In the genomic region with DNA sequence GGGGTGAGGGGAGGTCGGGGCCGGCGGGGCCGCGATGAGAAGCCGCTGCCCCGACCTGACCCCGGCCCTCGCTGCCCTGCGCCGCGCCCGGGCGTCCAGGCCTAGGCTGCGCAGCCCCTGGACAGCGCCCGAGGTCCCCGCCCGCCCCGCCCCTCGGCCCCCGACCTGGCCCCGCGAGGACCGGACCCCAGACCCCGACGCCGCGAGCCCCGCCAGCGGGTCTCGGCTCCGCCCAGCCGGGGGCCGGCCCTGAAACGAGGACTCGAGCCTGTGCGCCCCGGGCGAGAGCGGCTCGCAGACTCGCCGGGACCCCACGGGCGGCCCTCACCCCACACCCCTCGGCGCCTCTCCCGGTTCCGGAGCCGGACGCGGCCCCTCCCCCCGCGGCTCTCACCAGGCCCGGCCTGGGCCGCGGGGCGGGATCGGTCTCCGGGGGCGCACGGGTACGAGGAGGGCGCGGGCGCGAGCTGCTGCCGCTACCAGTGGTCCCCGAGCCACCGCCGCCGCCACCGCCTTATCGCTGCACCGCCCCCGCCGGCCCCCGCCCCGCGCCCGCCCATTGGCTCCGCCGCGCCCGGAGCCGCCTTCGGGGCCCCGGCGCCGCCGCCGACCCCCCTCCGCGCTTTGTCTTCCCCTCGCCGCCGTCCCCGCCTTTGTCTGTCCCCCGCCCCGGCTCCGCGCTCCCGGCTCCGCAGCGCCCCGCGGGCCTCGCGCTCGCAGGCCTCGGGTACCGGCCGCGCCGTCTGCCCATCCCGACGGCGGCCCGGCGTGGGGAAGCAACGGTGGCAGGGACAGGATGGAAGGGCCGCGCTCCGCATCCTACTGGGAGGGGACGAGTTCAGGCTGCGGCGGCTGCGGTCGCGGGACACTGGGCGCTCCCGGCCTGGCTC, we compare ENCODE assay signal across 8 cellular contexts. TPM values are rescaled to one million over a fixed set of nuclear protein-coding genes. Genes with fewer than 3 reads are reported as not detected.
A peak's percentile ranks its signal among the peaks of the same experiment; 100 is the strongest.
DNase-seq lines count a peak whose midpoint lies in the region; ATAC-seq and TF ChIP-seq lines count a peak whose summit lies in the region.

A gene (minus strand): TSS at position 488 of the 890 bp plus-strand sequence. CDS start 827 bp downstream, outside the sequence.

- POLR2A ChIA-PET in naive thymus-derived CD8-positive, alpha-beta T cell (lab: Charles Lee): interaction anchor here (0.6 to 15.3 kb wide), 13 partner anchors 10 to 806 kb away, joined by 3 to 1071 read pairs (median 26); a partner anchor contains a TSS

- peak; percentile 2 for TF ChIP-seq CTCF in GM12864 (IDR thresholded peaks at IDR 0.05; ENCODE audit: low read depth, low read length, missing control alignments)

- H3K27ac Mint-ChIP-seq in naive thymus-derived CD8-positive, alpha-beta T cell: peak within 1 kb of the TSS; percentile 96 to 99 (median 99)

- TF ChIP-seq POLR2A in erythroblast (IDR thresholded peaks at IDR 0.05; ENCODE audit: low read length): no peak

- H3K36me3 Mint-ChIP-seq in naive thymus-derived CD8-positive, alpha-beta T cell: peaks cover 0 to 59% (median 17%) of the 10 kb centered on the region in 3 donors

- peak; percentile 21 for ATAC-seq in HG02970 (IDR thresholded peaks at IDR 0.05; ENCODE audit: low FRiP score, unreplicated experiment)
- peak; percentile 36 to 38 for ATAC-seq in naive thymus-derived CD8-positive, alpha-beta T cell
- ATAC-seq in stimulated activated naive CD8-positive, alpha-beta T cell treated with anti-CD3 and anti-CD28 coated beads, Interleukin-15, Interleukin-2, amounts not matched to agents 100 U/mL and 50 U/mL, for 24 hours: peak; percentile 20
- ATAC-seq in GM21360 (IDR thresholded peaks at IDR 0.05; ENCODE audit: unreplicated experiment): no peak

- DNase-seq in GM12864 (ENCODE audit: low read depth): no peak
- peak; percentile 55 for DNase-seq in NCI-H774 (lab: John Stamatoyannopoulos, UW)
- DNase-seq in activated CD8-positive, alpha-beta memory T cell treated with anti-CD3 and anti-CD28 coated beads, Interleukin-2, amount 50 U/mL, for 4 hours: peak; percentile 91
- DNase-seq in erythroblast (lab: John Stamatoyannopoulos, UW): peak; percentile 61 to 68
- peak; percentile 81 to 94 (median 88) for DNase-seq in naive thymus-derived CD8-positive, alpha-beta T cell
- peak; percentile 86 for DNase-seq in stimulated activated naive CD8-positive, alpha-beta T cell treated with anti-CD3 and anti-CD28 coated beads, Interleukin-15, Interleukin-2, amounts not matched to agents 100 U/mL and 50 U/mL, for 24 hours

- H3K4me3 Mint-ChIP-seq in naive thymus-derived CD8-positive, alpha-beta T cell: peak within 1 kb of the TSS; percentile 90 to 100 (median 96)

- H3K9me3 Mint-ChIP-seq in naive thymus-derived CD8-positive, alpha-beta T cell: peaks cover 0 to 5% (median 0%) of the 10 kb centered on the region in 9 donors

- H3K27me3 Mint-ChIP-seq in naive thymus-derived CD8-positive, alpha-beta T cell: no peaks in the 10 kb centered on the region

- peak within 1 kb of the TSS; percentile 63 for H3K4me3 ChIP-seq in GM12864 (ENCODE audit: low read depth, low read length)

- peaks cover 43 to 72% (median 63%) of the 10 kb centered on the region in 4 donors for H3K4me1 Mint-ChIP-seq in naive thymus-derived CD8-positive, alpha-beta T cell

RNA-seq across cellular contexts. Expression of the gene that starts here (rescaled TPM):
- total RNA-seq in naive thymus-derived CD8-positive, alpha-beta T cell: 100 to 1,000 TPM; 936 to 980 TPM
- 100 to 1,000 TPM; 390 to 700 (median 632) TPM for polyA plus RNA-seq in naive thymus-derived CD8-positive, alpha-beta T cell
